19 cellular contexts compared by ENCODE assay signal in genomic region chr1:3868464-3869006, GRCh38. TPM values are rescaled to one million over a fixed set of nuclear protein-coding genes. Genes with fewer than 3 reads are reported as not detected.
DNase-seq lines count a peak whose midpoint lies in the region; ATAC-seq and TF ChIP-seq lines count a peak whose summit lies in the region.
"Had no signal": no experiment of that assay in that cellular context is flagged by ENCODE, and none has a peak within 500 bp of the region (broad histone marks: within the 10 kb centered on the region; RNA-seq: fewer than 3 reads in every experiment).

No MANE protein-coding gene starts in this region.

- H3K4me1 ChIP-seq in mucosa of descending colon (ENCODE audit: low read depth) = no peaks in the 10 kb centered on the region

- H3K27me3 Mint-ChIP-seq in CD14-positive monocyte (ENCODE audit: low read depth in 3 of 3) = peaks cover 0 to 3% (median 0%) of the 10 kb centered on the region in 3 donors
- H3K27me3 Mint-ChIP-seq in activated T-helper 17 cell treated with anti-CD3 and anti-CD28 coated beads, Interleukin-2, amount 50 U/mL, for 72 hours = no peaks in the 10 kb centered on the region
- H3K27me3 Mint-ChIP-seq: activated naive CD8-positive, alpha-beta T cell treated with anti-CD3 and anti-CD28 coated beads, Interleukin-2, amount 10 ng/mL, durations not matched to agents 7 days and 5 days; CD8-positive, alpha-beta memory T cell; dendritic cell treated with granulocyte-macrophage colony-stimulating factor and Interleukin-4, amounts not matched to agents 40 ng/mL and 50 ng/mL, for 4 days; stimulated activated naive CD8-positive, alpha-beta T cell treated with anti-CD3 and anti-CD28 coated beads, Interleukin-15, amount 100 ng/mL, for 72 hours had no signal

- no peak overlapping the region for H3K4me3 ChIP-seq in mucosa of descending colon
- H3K4me3 ChIP-seq: GM23248 had no signal

- H3K36me3 Mint-ChIP-seq in CD14-positive monocyte = peaks cover 48 to 74% of the 10 kb centered on the region in 2 donors
- peaks cover 54% of the 10 kb centered on the region for H3K36me3 Mint-ChIP-seq in activated T-helper 17 cell treated with anti-CD3 and anti-CD28 coated beads, Interleukin-2, amount 50 U/mL, for 72 hours (ENCODE audit: low read depth)

- peaks cover 0 to 11% (median 4%) of the 10 kb centered on the region in 7 donors for H3K9me3 Mint-ChIP-seq in CD14-positive monocyte
- H3K9me3 Mint-ChIP-seq in activated T-helper 17 cell treated with anti-CD3 and anti-CD28 coated beads, Interleukin-2, amount 50 U/mL, for 72 hours = no peaks in the 10 kb centered on the region
- H3K9me3 Mint-ChIP-seq: CD8-positive, alpha-beta memory T cell; dendritic cell treated with granulocyte-macrophage colony-stimulating factor and Interleukin-4, amounts not matched to agents 40 ng/mL and 50 ng/mL, for 4 days had no signal

- DNase-seq in CD14-positive monocyte (ENCODE audit: low spot score) (no peak), mucosa of descending colon (no peak), 8988T (no peak)
- DNase-seq: activated CD4-positive, alpha-beta T cell treated with anti-CD3 and anti-CD28 coated beads, Interleukin-2, amount 50 U/mL, for 48 hours; activated naive CD8-positive, alpha-beta T cell treated with anti-CD3 and anti-CD28 coated beads, Interleukin-2, amount 10 ng/mL, durations not matched to agents 7 days and 5 days; activated T-cell treated with anti-CD3 and anti-CD28 coated beads, Interleukin-2, amount 50 U/mL, for 48 hours; CD8-positive, alpha-beta memory T cell; DND-41; foreskin melanocyte; GM23248; NCI-H1417 treated with DMSO at 0.1 percent for 48 hours; NCI-H69; nucleus accumbens; stimulated activated naive CD8-positive, alpha-beta T cell treated with anti-CD3 and anti-CD28 coated beads, Interleukin-15, amount 100 ng/mL, for 72 hours had no signal

- H3K27ac Mint-ChIP-seq in CD14-positive monocyte = peak overlapping the region in 4 of 7 donors; percentile 1 to 53 (median 26)
- peak overlapping the region; percentile 52 for H3K27ac Mint-ChIP-seq in activated T-helper 17 cell treated with anti-CD3 and anti-CD28 coated beads, Interleukin-2, amount 50 U/mL, for 72 hours
- H3K27ac Mint-ChIP-seq: activated naive CD8-positive, alpha-beta T cell treated with anti-CD3 and anti-CD28 coated beads, Interleukin-2, amount 10 ng/mL, durations not matched to agents 7 days and 5 days; dendritic cell treated with granulocyte-macrophage colony-stimulating factor and Interleukin-4, amounts not matched to agents 40 ng/mL and 50 ng/mL, for 4 days; T-helper 1 cell treated with Interleukin-12 subunit alpha and Interleukin-12 subunit beta and Interleukin-4 antibody, amounts not matched to agents 30 μg/mL and 1 μg/mL, for 36 hours had no signal

- ATAC-seq in activated T-helper 17 cell treated with anti-CD3 and anti-CD28 coated beads, Interleukin-2, amount 50 U/mL, for 72 hours (replicated peaks) = no peak
- ATAC-seq in mucosa of descending colon (peak; percentile 27), GM18517 (IDR thresholded peaks at IDR 0.05; ENCODE audit: unreplicated experiment) (no peak), HG02642 (IDR thresholded peaks at IDR 0.05; ENCODE audit: poor library complexity, unreplicated experiment) (no peak)
- ATAC-seq: stimulated activated naive CD8-positive, alpha-beta T cell treated with anti-CD3 and anti-CD28 coated beads, Interleukin-15, amount 100 ng/mL, for 72 hours had no signal

- TF ChIP-seq CTCF in CD14-positive monocyte (IDR thresholded peaks at IDR 0.05) (no peak), mucosa of descending colon (IDR thresholded peaks at IDR 0.05) (no peak)

- no peak overlapping the region for H3K4me3 Mint-ChIP-seq in CD14-positive monocyte
- no peak overlapping the region for H3K4me3 Mint-ChIP-seq in activated T-helper 17 cell treated with anti-CD3 and anti-CD28 coated beads, Interleukin-2, amount 50 U/mL, for 72 hours
- H3K4me3 Mint-ChIP-seq: activated naive CD8-positive, alpha-beta T cell treated with anti-CD3 and anti-CD28 coated beads, Interleukin-2, amount 10 ng/mL, durations not matched to agents 7 days and 5 days; CD8-positive, alpha-beta memory T cell; dendritic cell treated with granulocyte-macrophage colony-stimulating factor and Interleukin-4, amounts not matched to agents 40 ng/mL and 50 ng/mL, for 4 days; stimulated activated naive CD8-positive, alpha-beta T cell treated with anti-CD3 and anti-CD28 coated beads, Interleukin-15, amount 100 ng/mL, for 72 hours; T-helper 1 cell treated with Interleukin-12 subunit alpha and Interleukin-12 subunit beta and Interleukin-4 antibody, amounts not matched to agents 30 μg/mL and 1 μg/mL, for 36 hours had no signal

- H3K9me3 ChIP-seq in mucosa of descending colon = no peaks in the 10 kb centered on the region

- H3K36me3 ChIP-seq in mucosa of descending colon (ENCODE audit: low read depth) = no peaks in the 10 kb centered on the region

- H3K4me1 Mint-ChIP-seq in CD14-positive monocyte = no peaks in the 10 kb centered on the region
- H3K4me1 Mint-ChIP-seq in activated T-helper 17 cell treated with anti-CD3 and anti-CD28 coated beads, Interleukin-2, amount 50 U/mL, for 72 hours = peaks cover 4% of the 10 kb centered on the region
- H3K4me1 Mint-ChIP-seq: activated naive CD8-positive, alpha-beta T cell treated with anti-CD3 and anti-CD28 coated beads, Interleukin-2, amount 10 ng/mL, durations not matched to agents 7 days and 5 days; stimulated activated naive CD8-positive, alpha-beta T cell treated with anti-CD3 and anti-CD28 coated beads, Interleukin-15, amount 100 ng/mL, for 72 hours had no signal

- intact Hi-C loops in CD14-positive monocyte (cut with micrococcal nuclease) = no loop called here
- intact Hi-C loops in mucosa of descending colon (cut with DNase I, micrococcal nuclease) = no loop called here

RNA-seq across cellular contexts. Expression of gene DFFB, which starts 11.3 kb away (rescaled TPM):
- 1 to 10 TPM; 5.9 to 6.6 TPM for polyA plus RNA-seq in CD14-positive monocyte
- 10 to 100 TPM; 13.0 to 18.5 TPM for total RNA-seq in activated T-helper 17 cell treated with anti-CD3 and anti-CD28 coated beads, Interleukin-2, amount 50 U/mL, for 72 hours
- total RNA-seq in mucosa of descending colon = 1 to 10 TPM; 7.6 to 9.2 (median 8.4) TPM

RNA-seq across cellular contexts. Expression of gene CEP104, which starts 11.5 kb away (rescaled TPM):
- 10 to 100 TPM in 1 of 2 donors, 1 to 10 TPM in 1; 8.3 to 13.0 TPM for polyA plus RNA-seq in CD14-positive monocyte
- 10 to 100 TPM; 17.8 to 39.4 TPM for total RNA-seq in activated T-helper 17 cell treated with anti-CD3 and anti-CD28 coated beads, Interleukin-2, amount 50 U/mL, for 72 hours
- total RNA-seq in mucosa of descending colon = 10 to 100 TPM; 33.4 to 62.0 (median 36.1) TPM

RNA-seq across cellular contexts. Expression of gene C1orf174, which starts 31.5 kb away (rescaled TPM):
- polyA plus RNA-seq in CD14-positive monocyte = 10 to 100 TPM; 19.1 to 21.3 TPM
- total RNA-seq in activated T-helper 17 cell treated with anti-CD3 and anti-CD28 coated beads, Interleukin-2, amount 50 U/mL, for 72 hours = 10 to 100 TPM; 25.1 to 33.2 TPM
- 10 to 100 TPM; 19.3 to 23.7 (median 21.8) TPM for total RNA-seq in mucosa of descending colon
